In the genomic region with DNA sequence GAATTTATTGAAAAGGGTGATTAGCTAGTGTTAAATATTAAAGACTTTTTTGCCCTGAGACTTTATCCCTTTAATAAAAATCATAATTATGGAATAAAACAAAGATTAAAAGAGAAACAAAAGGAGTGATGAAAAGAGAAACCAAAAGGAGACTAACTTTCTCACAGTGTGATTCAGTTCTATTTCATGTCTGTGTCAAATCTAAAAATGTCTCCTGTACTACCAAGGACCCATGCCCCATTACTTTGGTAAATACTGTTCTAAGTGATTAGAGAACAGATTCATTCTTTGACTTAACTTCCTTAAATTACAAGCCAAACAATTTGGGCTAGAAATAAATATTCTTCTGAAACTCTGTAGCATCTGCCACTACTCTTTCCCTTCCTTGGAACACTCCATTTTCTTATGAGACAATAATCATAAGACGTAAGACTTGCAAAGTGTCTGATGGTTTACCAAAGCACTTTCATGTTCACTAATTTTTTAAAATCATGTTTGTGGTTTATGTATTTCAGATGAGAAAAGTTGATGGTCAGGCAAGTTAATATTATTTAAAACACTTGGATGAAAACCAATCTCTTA, we compare ENCODE assay signal across 1 cellular context.
TF ChIP-seq lines count a peak whose summit lies in the region.

No MANE protein-coding gene starts in this region.

TF ChIP-seq in GM12878, 131 proteins besides CTCF, POLR2A, EP300 and RAD21 (continued from another document):
- TF ChIP-seq, protein P1, sequence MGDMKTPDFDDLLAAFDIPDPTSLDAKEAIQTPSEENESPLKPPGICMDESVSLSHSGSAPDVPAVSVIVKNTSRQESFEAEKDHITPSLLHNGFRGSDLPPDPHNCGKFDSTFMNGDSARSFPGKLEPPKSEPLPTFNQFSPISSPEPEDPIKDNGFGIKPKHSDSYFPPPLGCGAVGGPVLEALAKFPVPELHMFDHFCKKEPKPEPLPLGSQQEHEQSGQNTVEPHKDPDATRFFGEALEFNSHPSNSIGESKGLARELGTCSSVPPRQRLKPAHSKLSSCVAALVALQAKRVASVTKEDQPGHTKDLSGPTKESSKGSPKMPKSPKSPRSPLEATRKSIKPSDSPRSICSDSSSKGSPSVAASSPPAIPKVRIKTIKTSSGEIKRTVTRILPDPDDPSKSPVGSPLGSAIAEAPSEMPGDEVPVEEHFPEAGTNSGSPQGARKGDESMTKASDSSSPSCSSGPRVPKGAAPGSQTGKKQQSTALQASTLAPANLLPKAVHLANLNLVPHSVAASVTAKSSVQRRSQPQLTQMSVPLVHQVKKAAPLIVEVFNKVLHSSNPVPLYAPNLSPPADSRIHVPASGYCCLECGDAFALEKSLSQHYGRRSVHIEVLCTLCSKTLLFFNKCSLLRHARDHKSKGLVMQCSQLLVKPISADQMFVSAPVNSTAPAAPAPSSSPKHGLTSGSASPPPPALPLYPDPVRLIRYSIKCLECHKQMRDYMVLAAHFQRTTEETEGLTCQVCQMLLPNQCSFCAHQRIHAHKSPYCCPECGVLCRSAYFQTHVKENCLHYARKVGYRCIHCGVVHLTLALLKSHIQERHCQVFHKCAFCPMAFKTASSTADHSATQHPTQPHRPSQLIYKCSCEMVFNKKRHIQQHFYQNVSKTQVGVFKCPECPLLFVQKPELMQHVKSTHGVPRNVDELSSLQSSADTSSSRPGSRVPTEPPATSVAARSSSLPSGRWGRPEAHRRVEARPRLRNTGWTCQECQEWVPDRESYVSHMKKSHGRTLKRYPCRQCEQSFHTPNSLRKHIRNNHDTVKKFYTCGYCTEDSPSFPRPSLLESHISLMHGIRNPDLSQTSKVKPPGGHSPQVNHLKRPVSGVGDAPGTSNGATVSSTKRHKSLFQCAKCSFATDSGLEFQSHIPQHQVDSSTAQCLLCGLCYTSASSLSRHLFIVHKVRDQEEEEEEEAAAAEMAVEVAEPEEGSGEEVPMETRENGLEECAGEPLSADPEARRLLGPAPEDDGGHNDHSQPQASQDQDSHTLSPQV (IDR thresholded peaks at IDR 0.05) = no peak; the same call in 1 of the 2 replicates
- TF ChIP-seq SMAD5 (IDR thresholded peaks at IDR 0.05; ENCODE audit: low read depth) = no peak
